ENCODE assay signal across 19 cellular contexts in the genomic region with DNA sequence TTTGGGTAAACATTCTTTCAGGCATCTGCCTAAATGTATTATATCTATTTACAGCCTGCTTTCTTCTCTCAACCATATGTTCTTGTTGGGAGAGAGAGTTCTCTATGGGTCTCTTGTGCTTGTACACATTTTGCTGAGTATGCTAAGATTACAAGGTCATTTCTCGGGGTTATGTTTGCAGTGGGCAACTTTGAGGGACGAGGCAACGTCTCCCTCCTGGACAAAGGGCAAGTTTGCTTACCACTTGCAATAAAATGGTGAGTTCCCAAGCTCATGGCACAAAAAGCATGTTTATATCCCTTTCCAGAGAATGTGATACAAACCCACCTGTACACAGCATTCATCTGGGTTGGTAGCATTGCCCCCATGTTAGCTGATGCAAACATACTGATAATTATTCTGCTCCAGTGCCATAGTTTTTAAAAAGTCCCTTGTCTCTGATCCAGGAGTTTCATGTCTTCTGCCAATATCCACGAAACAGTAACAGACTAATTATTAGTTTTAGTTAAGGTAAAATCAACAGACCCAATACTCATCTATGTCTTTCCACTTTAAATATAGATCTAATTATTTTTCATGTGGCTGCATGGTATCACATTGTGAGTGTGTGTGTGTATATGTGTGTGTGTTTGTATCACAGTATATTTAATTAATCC.
DNase-seq lines count a peak whose midpoint lies in the region; ATAC-seq and TF ChIP-seq lines count a peak whose summit lies in the region.
"Had no signal": no experiment of that assay in that cellular context is flagged by ENCODE, and none has a peak within 500 bp of the region (broad histone marks: within the 10 kb centered on the region; RNA-seq: fewer than 3 reads in every experiment).

No MANE protein-coding gene starts in this region.

- no peak for TF ChIP-seq CTCF in right lobe of liver (IDR thresholded peaks at IDR 0.05)
- TF ChIP-seq CTCF in sigmoid colon (IDR thresholded peaks at IDR 0.05): no peak

- peak overlapping the region in 2 of 3 donors; percentile 46 to 66 for H3K27ac ChIP-seq in right lobe of liver
- H3K27ac ChIP-seq in sigmoid colon: no peak overlapping the region
- H3K27ac ChIP-seq: 22Rv1, BLaER1, C4-2B, GM23248 had no signal

- ATAC-seq in left lobe of liver: peak; percentile 83
- ATAC-seq in right lobe of liver: peak; percentile 41 to 93 (median 79)
- ATAC-seq: CD8-positive, alpha-beta T cell had no signal

- WGBS in right lobe of liver (ENCODE audit: insufficient coverage, low coverage, low lambda C conversion rate, missing lambda C conversion rate): 26% methylated on average over 4 of the region's 4 CpGs
- WGBS in sigmoid colon, 2 donors: 25 to 64% methylated on average over 4 of the region's 4 CpGs

- H3K9me3 ChIP-seq in right lobe of liver (no peaks in the 10 kb centered on the region), sigmoid colon (no peaks in the 10 kb centered on the region)
- H3K9me3 ChIP-seq: BLaER1, Caco-2 had no signal

- H3K27me3 ChIP-seq in right lobe of liver (no peaks in the 10 kb centered on the region), sigmoid colon (no peaks in the 10 kb centered on the region)
- H3K27me3 ChIP-seq: BLaER1 had no signal

- H3K36me3 ChIP-seq in right lobe of liver (no peaks in the 10 kb centered on the region), sigmoid colon (no peaks in the 10 kb centered on the region)
- H3K36me3 ChIP-seq: BLaER1 had no signal

- intact Hi-C loops in right lobe of liver (cut with DNase I) (no loop called here), sigmoid colon (cut with DNase I) (no loop called here), posterior vena cava (cut with DNase I) (no loop called here)

- H3K4me1 ChIP-seq in right lobe of liver: peaks cover 0 to 24% (median 0%) of the 10 kb centered on the region in 4 donors
- no peaks in the 10 kb centered on the region for H3K4me1 ChIP-seq in sigmoid colon
- H3K4me1 ChIP-seq: BLaER1, Caco-2 had no signal

- peak overlapping the region in 1 of 3 donors; percentile 38 for H3K4me3 ChIP-seq in right lobe of liver
- no peak overlapping the region for H3K4me3 ChIP-seq in sigmoid colon
- H3K4me3 ChIP-seq: BLaER1, GM23248 had no signal

- TF ChIP-seq EP300 in sigmoid colon (IDR thresholded peaks at IDR 0.05): no peak

- TF ChIP-seq POLR2A in right lobe of liver (IDR thresholded peaks at IDR 0.05) (no peak), sigmoid colon (IDR thresholded peaks at IDR 0.05) (no peak)

- DNase-seq in NCI-H2171 treated with DMSO at 0.1 percent for 48 hours (lab: John Stamatoyannopoulos, UW) (peak; percentile 30), NCI-H2171 (lab: John Stamatoyannopoulos, UW) (no peak), NCI-H146 treated with DMSO at 0.1 percent for 48 hours (lab: John Stamatoyannopoulos, UW; ENCODE audit: unreplicated experiment) (peak; percentile 47), left lobe of liver (ENCODE audit: low spot score) (no peak), right lobe of liver (no peak), sigmoid colon (no peak), NCI-H2196 treated with DMSO at 0.1 percent for 48 hours (lab: John Stamatoyannopoulos, UW; ENCODE audit: unreplicated experiment) (no peak), posterior vena cava (ENCODE audit: low spot score) (no peak)
- DNase-seq: Caco-2; CD4-positive, CD25-positive, alpha-beta regulatory T cell; CD8-positive, alpha-beta T cell; DMS153; DND-41; GM23248; H7; HCEC 1CT had no signal

Comparison
In these comparisons a context has a peak if more than half of its experiments do, and no peak if none do; other contexts are left out.
1. DNase-seq: peak in NCI-H2171 treated with DMSO at 0.1 percent for 48 hours (single experiment) and NCI-H146 treated with DMSO at 0.1 percent for 48 hours (single experiment); none in NCI-H2171 (single experiment), left lobe of liver (single experiment), right lobe of liver (0 of 3), sigmoid colon (single experiment), NCI-H2196 treated with DMSO at 0.1 percent for 48 hours (single experiment) and posterior vena cava (single experiment).
2. H3K27ac ChIP-seq: peak in right lobe of liver (2 of 3); none in sigmoid colon (0 of 4).